In the genomic region with DNA sequence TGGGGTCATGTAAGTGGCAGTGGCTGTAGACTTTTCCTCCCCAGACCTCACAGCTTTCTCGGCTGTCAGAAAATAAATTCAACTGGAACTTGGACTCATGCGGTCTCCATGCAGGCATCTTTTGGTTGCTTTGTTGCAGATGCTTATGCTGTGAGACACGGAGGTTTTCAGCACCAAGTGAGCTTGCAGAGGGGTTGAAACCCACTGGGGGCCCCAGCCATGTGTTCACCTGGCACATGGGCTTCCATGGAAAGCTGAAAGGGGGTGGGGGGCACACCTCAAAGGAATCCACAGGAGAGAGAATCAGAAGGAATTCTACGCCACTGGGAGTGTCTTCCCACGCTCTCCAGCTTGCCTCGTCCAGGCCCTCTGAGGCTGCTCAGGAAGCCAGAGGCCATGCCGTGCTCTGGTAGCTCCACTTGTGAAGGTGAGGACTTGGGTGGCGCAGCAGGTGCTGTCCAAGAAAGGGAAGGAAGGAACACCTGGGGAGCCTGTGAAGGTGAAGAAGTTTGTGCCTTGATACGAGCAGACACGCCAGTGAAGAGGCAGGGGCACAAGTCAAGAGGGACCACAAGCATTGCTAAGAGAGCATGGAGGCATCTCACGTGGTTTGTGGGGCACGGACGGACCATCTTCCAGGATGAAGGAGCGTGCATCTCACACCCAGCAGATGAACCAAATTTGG, we compare ENCODE assay signal across 1 cellular context.
TF ChIP-seq lines count a peak whose summit lies in the region.

No MANE protein-coding gene starts in this region.

TF ChIP-seq in H1, 55 proteins besides CTCF, POLR2A, EP300 and RAD21:
- TF ChIP-seq SIRT6 (IDR thresholded peaks at IDR 0.05; ENCODE audit: low read length) (no peak), TCF12 (IDR thresholded peaks at IDR 0.05; ENCODE audit: low read depth, low read length) (no peak), MAFK (IDR thresholded peaks at IDR 0.05; ENCODE audit: low read depth, low read length) (no peak), SIX5 (IDR thresholded peaks at IDR 0.05; ENCODE audit: low read depth, low read length) (no peak), ATF2 (IDR thresholded peaks at IDR 0.05; ENCODE audit: low read length) (no peak), BCL11A (IDR thresholded peaks at IDR 0.05; ENCODE audit: low read depth in 2 of 2, low read length in 2 of 2) (no peak), FOSL1 (IDR thresholded peaks at IDR 0.05; ENCODE audit: insufficient read depth, low read depth, low read length) (no peak), SAP30 (IDR thresholded peaks at IDR 0.05; ENCODE audit: insufficient read depth, insufficient replicate concordance, low read length) (no peak), SRF (IDR thresholded peaks at IDR 0.05; ENCODE audit: low read depth, low read length) (no peak), RBBP5 (IDR thresholded peaks at IDR 0.05; ENCODE audit: borderline replicate concordance, low read depth, low read length) (no peak)
TF ChIP-seq in H1: peak in this region for 0.
